In the genomic region with DNA sequence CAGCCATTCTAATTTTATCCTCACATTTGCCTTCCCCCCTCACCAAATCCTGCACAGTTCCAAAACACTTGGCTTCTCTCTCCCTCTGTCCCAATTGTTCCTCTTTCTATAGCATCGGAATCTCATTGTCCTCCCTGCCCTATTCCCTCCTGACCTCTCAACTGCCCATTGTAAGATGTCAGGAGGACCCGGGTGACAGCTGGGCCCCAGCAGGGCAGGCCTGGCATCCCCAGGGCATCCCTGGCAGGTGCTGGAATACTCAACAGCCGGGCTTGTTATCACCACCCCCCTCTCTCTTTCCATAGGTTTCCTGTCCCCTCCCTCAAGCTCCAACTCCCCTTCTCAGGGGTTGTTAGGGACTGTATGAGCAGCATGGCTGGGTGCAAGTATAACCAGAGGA, we compare ENCODE assay signal across 36 cellular contexts. TPM values are rescaled to one million over a fixed set of nuclear protein-coding genes. Genes with fewer than 3 reads are reported as not detected.
"Had no signal": no experiment of that assay in that cellular context is flagged by ENCODE, and none has a peak within 500 bp of the region (broad histone marks: within the 10 kb centered on the region; RNA-seq: fewer than 3 reads in every experiment).

No MANE protein-coding gene starts in this region.

- H3K4me3 Mint-ChIP-seq: activated CD4-positive, alpha-beta memory T cell treated with anti-CD3 and anti-CD28 coated beads, Interleukin-2, amount 10 ng/mL, durations not matched to agents 7 days and 5 days; activated CD4-positive, alpha-beta T cell treated with anti-CD3 and anti-CD28 coated beads for 36 hours; activated CD8-positive, alpha-beta memory T cell treated with anti-CD3 and anti-CD28 coated beads, Interleukin-2, amount 10 ng/mL, durations not matched to agents 7 days and 5 days; activated naive CD8-positive, alpha-beta T cell treated with anti-CD3 and anti-CD28 coated beads, Interleukin-2, amount 50 U/mL, for 24 hours; activated T-cell treated with anti-CD3 and anti-CD28 coated beads, Interleukin-2, amount 50 U/mL, for 72 hours; activated T-helper 17 cell treated with anti-CD3 and anti-CD28 coated beads, Interleukin-2, amount 50 U/mL, for 72 hours; T-helper 1 cell treated with Interleukin-12 subunit alpha and Interleukin-12 subunit beta and Interleukin-4 antibody, amounts not matched to agents 30 μg/mL and 1 μg/mL, for 36 hours; T-helper 2 cell treated with Interferon-gamma antibody and Interleukin-4, amounts not matched to agents 5 μg/mL and 100 μg/mL, for 36 hours; WTC11 had no signal

- H3K36me3 ChIP-seq: Peyer's patch, SJSA1 had no signal

- H3K27me3 Mint-ChIP-seq: activated naive CD4-positive, alpha-beta T cell treated with anti-CD3 and anti-CD28 coated beads, Interleukin-2, amount 50 U/mL, for 24 hours; activated naive CD8-positive, alpha-beta T cell treated with anti-CD3 and anti-CD28 coated beads, Interleukin-2, amount 50 U/mL, for 24 hours; brain had no signal

- H3K27ac Mint-ChIP-seq: activated CD4-positive, alpha-beta memory T cell treated with anti-CD3 and anti-CD28 coated beads, Interleukin-2, amount 10 ng/mL, durations not matched to agents 7 days and 5 days; activated CD4-positive, alpha-beta T cell treated with anti-CD3 and anti-CD28 coated beads for 36 hours; activated CD8-positive, alpha-beta memory T cell treated with anti-CD3 and anti-CD28 coated beads, Interleukin-2, amount 10 ng/mL, durations not matched to agents 7 days and 5 days; activated naive CD4-positive, alpha-beta T cell treated with anti-CD3 and anti-CD28 coated beads, Interleukin-2, amount 50 U/mL, for 24 hours; activated naive CD8-positive, alpha-beta T cell treated with anti-CD3 and anti-CD28 coated beads, Interleukin-2, amount 50 U/mL, for 24 hours; activated T-cell treated with anti-CD3 and anti-CD28 coated beads, Interleukin-2, amount 50 U/mL, for 72 hours; activated T-helper 17 cell treated with anti-CD3 and anti-CD28 coated beads, Interleukin-2, amount 50 U/mL, for 72 hours; T-helper 1 cell treated with Interleukin-12 subunit alpha and Interleukin-12 subunit beta and Interleukin-4 antibody, amounts not matched to agents 30 μg/mL and 1 μg/mL, for 36 hours; T-helper 2 cell treated with Interferon-gamma antibody and Interleukin-4, amounts not matched to agents 5 μg/mL and 100 μg/mL, for 36 hours; WTC11 had no signal

- H3K9me3 Mint-ChIP-seq: activated CD4-positive, alpha-beta memory T cell treated with anti-CD3 and anti-CD28 coated beads, Interleukin-2, amount 10 ng/mL, durations not matched to agents 7 days and 5 days; activated naive CD4-positive, alpha-beta T cell treated with anti-CD3 and anti-CD28 coated beads, Interleukin-2, amount 50 U/mL, for 24 hours; activated naive CD8-positive, alpha-beta T cell treated with anti-CD3 and anti-CD28 coated beads, Interleukin-2, amount 50 U/mL, for 24 hours; activated T-cell treated with anti-CD3 and anti-CD28 coated beads, Interleukin-2, amount 50 U/mL, for 72 hours; activated T-helper 17 cell treated with anti-CD3 and anti-CD28 coated beads, Interleukin-2, amount 50 U/mL, for 72 hours; brain; T-helper 1 cell treated with Interleukin-12 subunit alpha and Interleukin-12 subunit beta and Interleukin-4 antibody, amounts not matched to agents 30 μg/mL and 1 μg/mL, for 36 hours; T-helper 2 cell treated with Interferon-gamma antibody and Interleukin-4, amounts not matched to agents 5 μg/mL and 100 μg/mL, for 36 hours; WTC11 had no signal

- ATAC-seq: activated CD4-positive, alpha-beta T cell treated with anti-CD3 and anti-CD28 coated beads for 36 hours; activated CD4-positive, CD25-positive, alpha-beta regulatory T cell treated with anti-CD3 and anti-CD28 coated beads, Interleukin-2, amount 50 U/mL, for 24 hours; activated CD8-positive, alpha-beta memory T cell treated with anti-CD3 and anti-CD28 coated beads, Interleukin-2, amount 10 ng/mL, durations not matched to agents 7 days and 5 days; activated naive CD8-positive, alpha-beta T cell treated with anti-CD3 and anti-CD28 coated beads, Interleukin-2, amount 50 U/mL, for 24 hours; activated T-cell treated with anti-CD3 and anti-CD28 coated beads, Interleukin-2, amount 50 U/mL, for 72 hours; activated T-helper 17 cell treated with anti-CD3 and anti-CD28 coated beads, Interleukin-2, amount 50 U/mL, for 72 hours; PC-3; WTC11 had no signal

- H3K36me3 Mint-ChIP-seq: brain, WTC11 had no signal

- H3K27me3 ChIP-seq: Peyer's patch had no signal

- H3K4me1 ChIP-seq: Peyer's patch, SJSA1 had no signal

- H3K9ac ChIP-seq: KMS-11, SK-N-SH had no signal

- H3K4me2 ChIP-seq: KMS-11, SK-N-SH had no signal

- H3K27ac ChIP-seq: KMS-11, Peyer's patch, SJSA1 had no signal

- H3K4me3 ChIP-seq: Peyer's patch, SJSA1 had no signal

- H3K9me3 ChIP-seq: Peyer's patch, SJSA1, SK-N-SH had no signal

- DNase-seq: activated CD4-positive, alpha-beta memory T cell treated with anti-CD3 and anti-CD28 coated beads, Interleukin-2, amount 10 ng/mL, durations not matched to agents 7 days and 5 days; activated CD4-positive, alpha-beta T cell treated with anti-CD3 and anti-CD28 coated beads for 36 hours; activated CD8-positive, alpha-beta memory T cell treated with anti-CD3 and anti-CD28 coated beads for 24 hours; activated CD8-positive, alpha-beta memory T cell treated with anti-CD3 and anti-CD28 coated beads, Interleukin-2, amount 10 ng/mL, durations not matched to agents 7 days and 5 days; activated CD8-positive, alpha-beta memory T cell treated with anti-CD3 and anti-CD28 coated beads, Interleukin-2, amount 50 U/mL, for 48 hours; activated effector memory CD4-positive, alpha-beta T cell treated with anti-CD3 and anti-CD28 coated beads, Interleukin-2, amount 50 U/mL, for 16 hours; activated naive CD4-positive, alpha-beta T cell; activated naive CD8-positive, alpha-beta T cell treated with anti-CD3 and anti-CD28 coated beads, Interleukin-2, amount 50 U/mL, for 24 hours; activated T-cell treated with anti-CD3 and anti-CD28 coated beads, Interleukin-2, amount 50 U/mL, for 72 hours; anterior cingulate cortex; caudate nucleus; MM.1S; MV-4-11; NCI-H1092; NCI-H1436 treated with DMSO at 0.1 percent for 48 hours; NCI-H187 treated with DMSO at 0.1 percent for 48 hours; NCI-H2081; NCI-H226; NCI-H446 treated with DMSO at 0.1 percent for 48 hours; NK-92 treated with Interleukin-12 subunit alpha and Interleukin-12 subunit beta, amount 100 ng/mL, for 24 hours; PC-3; Peyer's patch; RPMI8226; SHP77 treated with DMSO at 0.1 percent for 48 hours; SK-N-SH had no signal

RNA-seq across cellular contexts. Expression of a gene that starts 20.0 kb away (rescaled TPM):
- total RNA-seq: activated CD4-positive, alpha-beta memory T cell treated with anti-CD3 and anti-CD28 coated beads, Interleukin-2, amount 10 ng/mL, durations not matched to agents 7 days and 5 days; activated CD4-positive, alpha-beta T cell treated with anti-CD3 and anti-CD28 coated beads for 36 hours; activated CD8-positive, alpha-beta memory T cell treated with anti-CD3 and anti-CD28 coated beads, Interleukin-2, amount 10 ng/mL, durations not matched to agents 7 days and 5 days; activated T-cell treated with anti-CD3 and anti-CD28 coated beads, Interleukin-2, amount 50 U/mL, for 72 hours; activated T-helper 17 cell treated with anti-CD3 and anti-CD28 coated beads, Interleukin-2, amount 50 U/mL, for 72 hours; bronchial epithelial cell; LHCN-M2; PC-3; Peyer's patch; SJSA1; WTC11 had no signal
- polyA plus RNA-seq: SK-N-SH had no signal

RNA-seq across cellular contexts. Expression of a gene that starts 55.2 kb away (rescaled TPM):
- total RNA-seq: bronchial epithelial cell, LHCN-M2, PC-3 had no signal
- polyA plus RNA-seq: SK-N-SH had no signal
